In the genomic region with DNA sequence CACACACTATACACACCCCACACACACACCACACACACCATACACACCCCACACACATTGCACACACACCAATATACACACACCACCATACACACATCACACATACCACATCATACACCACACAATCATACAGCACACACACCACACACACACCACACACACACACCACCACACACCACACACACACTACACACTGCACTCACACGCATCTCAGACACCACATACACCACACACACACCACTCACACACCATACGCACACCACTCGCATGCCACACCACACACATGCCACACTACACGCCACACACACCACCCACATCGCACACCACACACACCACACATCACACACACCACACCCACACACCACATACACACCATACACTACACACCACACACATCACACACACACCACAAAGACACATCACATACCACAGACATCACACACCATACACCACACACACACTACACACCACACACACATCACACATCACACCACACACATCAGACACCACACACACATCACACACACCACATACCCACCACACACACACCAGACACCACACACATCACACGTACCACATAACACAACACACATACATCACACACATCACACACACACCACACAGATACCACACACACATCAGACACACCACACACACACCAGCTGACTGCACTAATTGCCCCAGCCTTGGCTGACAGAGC, we compare ENCODE assay signal across 17 cellular contexts.
"Had no signal": no experiment of that assay in that cellular context is flagged by ENCODE, and none has a peak within 500 bp of the region (broad histone marks: within the 10 kb centered on the region; RNA-seq: fewer than 3 reads in every experiment).

No MANE protein-coding gene starts in this region.

- H3K27me3 ChIP-seq: dorsolateral prefrontal cortex, upper lobe of left lung had no signal

- H3K9me3 Mint-ChIP-seq: activated T-helper 1 cell treated with anti-CD3 and anti-CD28 coated beads, Interleukin-12 subunit alpha, Interleukin-12 subunit beta, Interleukin-2, Interleukin-4 antibody, amounts not matched to agents 30 ng/mL and 10 ng/mL and 1 ng/mL, durations not matched to agents 14 hours and 24 hours and 36 hours; stimulated activated naive CD8-positive, alpha-beta T cell treated with anti-CD3 and anti-CD28 coated beads, Interleukin-15, Interleukin-2, amounts not matched to agents 100 ng/mL and 50 ng/mL, for 24 hours had no signal

- H3K36me3 ChIP-seq: upper lobe of left lung, WERI-Rb-1 had no signal

- H3K27ac Mint-ChIP-seq: activated naive CD8-positive, alpha-beta T cell; activated T-helper 1 cell treated with anti-CD3 and anti-CD28 coated beads, Interleukin-12 subunit alpha, Interleukin-12 subunit beta, Interleukin-2, Interleukin-4 antibody, amounts not matched to agents 30 ng/mL and 10 ng/mL and 1 ng/mL, durations not matched to agents 14 hours and 24 hours and 36 hours; mesothelial cell of epicardium; nephron progenitor cell; progenitor cell of endocrine pancreas; stimulated activated naive CD8-positive, alpha-beta T cell treated with anti-CD3 and anti-CD28 coated beads, Interleukin-15, Interleukin-2, amounts not matched to agents 100 ng/mL and 50 ng/mL, for 24 hours had no signal

- H3K4me3 ChIP-seq: dorsolateral prefrontal cortex, lung, upper lobe of left lung had no signal

- H3K27ac ChIP-seq: dorsolateral prefrontal cortex, WERI-Rb-1 had no signal

- H3K9me3 ChIP-seq: upper lobe of left lung had no signal

- ATAC-seq: left lobe of liver had no signal

- DNase-seq: activated CD4-positive, alpha-beta T cell treated with anti-CD3 and anti-CD28 coated beads for 1 hour; activated T-cell treated with anti-CD3 and anti-CD28 coated beads for 4 hours; caudate nucleus; dorsolateral prefrontal cortex; foreskin melanocyte; kidney; nephron progenitor cell; occipital lobe; WERI-Rb-1 had no signal

- H3K27me3 Mint-ChIP-seq: activated naive CD8-positive, alpha-beta T cell; progenitor cell of endocrine pancreas; stimulated activated naive CD8-positive, alpha-beta T cell treated with anti-CD3 and anti-CD28 coated beads, Interleukin-15, Interleukin-2, amounts not matched to agents 100 ng/mL and 50 ng/mL, for 24 hours had no signal

- H3K4me3 Mint-ChIP-seq: activated naive CD8-positive, alpha-beta T cell; activated T-helper 1 cell treated with anti-CD3 and anti-CD28 coated beads, Interleukin-12 subunit alpha, Interleukin-12 subunit beta, Interleukin-2, Interleukin-4 antibody, amounts not matched to agents 30 ng/mL and 10 ng/mL and 1 ng/mL, durations not matched to agents 14 hours and 24 hours and 36 hours; mesothelial cell of epicardium; nephron progenitor cell; stimulated activated naive CD8-positive, alpha-beta T cell treated with anti-CD3 and anti-CD28 coated beads, Interleukin-15, Interleukin-2, amounts not matched to agents 100 ng/mL and 50 ng/mL, for 24 hours had no signal

- H3K36me3 Mint-ChIP-seq: activated naive CD8-positive, alpha-beta T cell had no signal
